21 cellular contexts compared by ENCODE assay signal in genomic region chr3:117171124-117171523, GRCh38.
DNase-seq lines count a peak whose midpoint lies in the region; ATAC-seq and TF ChIP-seq lines count a peak whose summit lies in the region.
"Had no signal": no experiment of that assay in that cellular context is flagged by ENCODE, and none has a peak within 500 bp of the region (broad histone marks: within the 10 kb centered on the region; RNA-seq: fewer than 3 reads in every experiment).

No MANE protein-coding gene starts in this region.

- no peaks in the 10 kb centered on the region for H3K36me3 ChIP-seq in BLaER1
- peaks cover 10% of the 10 kb centered on the region for H3K36me3 ChIP-seq in DOHH2 (ENCODE audit: control insufficient read depth, low read length)
- H3K36me3 ChIP-seq in SU-DHL-6 (ENCODE audit: low read length): no peaks in the 10 kb centered on the region
- no peaks in the 10 kb centered on the region for H3K36me3 ChIP-seq in neural cell (ENCODE audit: insufficient read depth, low read length)
- H3K36me3 ChIP-seq in prostate gland: no peaks in the 10 kb centered on the region

- peaks cover 11% of the 10 kb centered on the region for H3F3A ChIP-seq in DOHH2 (ENCODE audit: control insufficient read depth, insufficient read depth)
- no peaks in the 10 kb centered on the region for H3F3A ChIP-seq in SU-DHL-6 (ENCODE audit: insufficient read depth)
- no peaks in the 10 kb centered on the region for H3F3A ChIP-seq in neural cell (ENCODE audit: insufficient read depth, low read length, poor library complexity, severe bottlenecking)

- no peak for DNase-seq in naive thymus-derived CD8-positive, alpha-beta T cell
- DNase-seq in prostate gland (ENCODE audit: low spot score): no peak
- DNase-seq in T-helper 2 cell treated with Interferon-gamma antibody and Interleukin-4, amounts not matched to agents 5 μg/mL and 100 μg/mL, for 36 hours (ENCODE audit: low spot score): no peak
- no peak for DNase-seq in activated T-cell treated with anti-CD3 and anti-CD28 coated beads, Interleukin-2, amount 50 U/mL, for 72 hours
- DNase-seq: AML-193; CD4-positive, alpha-beta T cell; CD8-positive, alpha-beta T cell; DMS 273 treated with DMSO at 0.1 percent for 48 hours; DMS153; DMS53; DMS79; DND-41; GF-D8 had no signal

- TF ChIP-seq EP300 in neural cell (conservative IDR thresholded peaks at IDR 0.05; ENCODE audit: poor library complexity, severe bottlenecking): peak; percentile 89

- ATAC-seq in naive thymus-derived CD8-positive, alpha-beta T cell: no peak
- ATAC-seq in activated T-cell treated with anti-CD3 and anti-CD28 coated beads, Interleukin-2, amount 50 U/mL, for 72 hours (replicated peaks in 1 of 2): no peak
- ATAC-seq: A549; CD8-positive, alpha-beta T cell had no signal

- H3K9ac ChIP-seq in BLaER1 (no peak overlapping the region), SU-DHL-6 (ENCODE audit: low read length) (no peak overlapping the region), neural cell (ENCODE audit: low read length) (no peak overlapping the region)

- H3K9me2 ChIP-seq in DOHH2 (replicated peaks; ENCODE audit: control insufficient read depth, low read length) (no peaks in the 10 kb centered on the region), SU-DHL-6 (replicated peaks; ENCODE audit: insufficient read depth, low read length) (no peaks in the 10 kb centered on the region), neural cell (ENCODE audit: insufficient read depth, low read length) (no peaks in the 10 kb centered on the region)

- no peak overlapping the region for H3K4me3 Mint-ChIP-seq in naive thymus-derived CD8-positive, alpha-beta T cell
- H3K4me3 Mint-ChIP-seq in T-helper 2 cell treated with Interferon-gamma antibody and Interleukin-4, amounts not matched to agents 5 μg/mL and 100 μg/mL, for 36 hours: no peak overlapping the region
- H3K4me3 Mint-ChIP-seq in activated T-cell treated with anti-CD3 and anti-CD28 coated beads, Interleukin-2, amount 50 U/mL, for 72 hours: no peak overlapping the region
- H3K4me3 Mint-ChIP-seq: B cell; CD4-positive, alpha-beta T cell; CD8-positive, alpha-beta T cell had no signal

- H3K27ac Mint-ChIP-seq in naive thymus-derived CD8-positive, alpha-beta T cell: no peak overlapping the region
- H3K27ac Mint-ChIP-seq in T-helper 2 cell treated with Interferon-gamma antibody and Interleukin-4, amounts not matched to agents 5 μg/mL and 100 μg/mL, for 36 hours: no peak overlapping the region
- H3K27ac Mint-ChIP-seq in activated T-cell treated with anti-CD3 and anti-CD28 coated beads, Interleukin-2, amount 50 U/mL, for 72 hours: no peak overlapping the region
- H3K27ac Mint-ChIP-seq: B cell; CD4-positive, alpha-beta T cell; CD8-positive, alpha-beta T cell had no signal

- H3K79me2 ChIP-seq in DOHH2 (ENCODE audit: control insufficient read depth, low read length) (no peaks in the 10 kb centered on the region), SU-DHL-6 (ENCODE audit: insufficient read depth, low read length) (no peaks in the 10 kb centered on the region), neural cell (replicated peaks; ENCODE audit: insufficient read depth, low read length) (no peaks in the 10 kb centered on the region)

- no peaks in the 10 kb centered on the region for H3K9me3 ChIP-seq in BLaER1
- no peaks in the 10 kb centered on the region for H3K9me3 ChIP-seq in DOHH2 (ENCODE audit: control insufficient read depth, insufficient read depth, low read length)
- no peaks in the 10 kb centered on the region for H3K9me3 ChIP-seq in SU-DHL-6 (ENCODE audit: insufficient read depth, low read length)
- H3K9me3 ChIP-seq in neural cell (ENCODE audit: low read length): no peaks in the 10 kb centered on the region
- no peaks in the 10 kb centered on the region for H3K9me3 ChIP-seq in prostate gland
- H3K9me3 ChIP-seq: A549 had no signal

- H2AFZ ChIP-seq in SU-DHL-6 (ENCODE audit: low read depth, low read length, severe bottlenecking): no peak overlapping the region
- no peak overlapping the region for H2AFZ ChIP-seq in neural cell (ENCODE audit: low read depth, low read length)

- H3K27ac ChIP-seq in BLaER1 (peak overlapping the region; percentile 56), DOHH2 (ENCODE audit: low read depth, low read length) (peak overlapping the region; percentile 97), SU-DHL-6 (ENCODE audit: low read depth, low read length) (peak overlapping the region; percentile 72), neural cell (ENCODE audit: low read length) (peak overlapping the region; percentile 56), prostate gland (no peak overlapping the region)
- H3K27ac ChIP-seq: 22Rv1, A549, C4-2B had no signal

- H4K20me1 ChIP-seq in BLaER1: no peaks in the 10 kb centered on the region
- H4K20me1 ChIP-seq in DOHH2 (ENCODE audit: control insufficient read depth, insufficient read depth, low read depth, low read length): no peaks in the 10 kb centered on the region
- no peaks in the 10 kb centered on the region for H4K20me1 ChIP-seq in SU-DHL-6 (ENCODE audit: low read depth, low read length)
- H4K20me1 ChIP-seq in neural cell (ENCODE audit: insufficient read depth): no peaks in the 10 kb centered on the region

- peak overlapping the region; percentile 69 for H3K4me2 ChIP-seq in BLaER1
- peak overlapping the region; percentile 89 for H3K4me2 ChIP-seq in DOHH2 (ENCODE audit: low read length)
- H3K4me2 ChIP-seq in SU-DHL-6 (ENCODE audit: low read depth, low read length, poor library complexity, severe bottlenecking): peak overlapping the region; percentile 34
- H3K4me2 ChIP-seq in neural cell (ENCODE audit: low read length): no peak overlapping the region
- H3K4me2 ChIP-seq: A549 had no signal

- TF ChIP-seq CTCF in DOHH2 (IDR thresholded peaks at IDR 0.05; ENCODE audit: low read depth, low read length, poor library complexity, severe bottlenecking) (no peak), SU-DHL-6 (IDR thresholded peaks at IDR 0.05; ENCODE audit: insufficient read depth, low read length, poor library complexity, severe bottlenecking) (no peak), neural cell (IDR thresholded peaks at IDR 0.05; ENCODE audit: poor library complexity, severe bottlenecking) (no peak), prostate gland (IDR thresholded peaks at IDR 0.05) (no peak)

- POLR2A ChIA-PET in naive thymus-derived CD8-positive, alpha-beta T cell (lab: Charles Lee): no interaction called here

- no peaks in the 10 kb centered on the region for H3K36me3 Mint-ChIP-seq in naive thymus-derived CD8-positive, alpha-beta T cell
- H3K36me3 Mint-ChIP-seq in T-helper 2 cell treated with Interferon-gamma antibody and Interleukin-4, amounts not matched to agents 5 μg/mL and 100 μg/mL, for 36 hours (ENCODE audit: low read depth): no peaks in the 10 kb centered on the region
- H3K36me3 Mint-ChIP-seq in activated T-cell treated with anti-CD3 and anti-CD28 coated beads, Interleukin-2, amount 50 U/mL, for 72 hours (ENCODE audit: insufficient read depth in 2 of 2): no peaks in the 10 kb centered on the region
- H3K36me3 Mint-ChIP-seq: CD8-positive, alpha-beta T cell had no signal

- H3K4me1 Mint-ChIP-seq in naive thymus-derived CD8-positive, alpha-beta T cell: no peaks in the 10 kb centered on the region
- no peaks in the 10 kb centered on the region for H3K4me1 Mint-ChIP-seq in T-helper 2 cell treated with Interferon-gamma antibody and Interleukin-4, amounts not matched to agents 5 μg/mL and 100 μg/mL, for 36 hours (ENCODE audit: low read depth)
- H3K4me1 Mint-ChIP-seq in activated T-cell treated with anti-CD3 and anti-CD28 coated beads, Interleukin-2, amount 50 U/mL, for 72 hours (ENCODE audit: low read depth): no peaks in the 10 kb centered on the region

- H3K27me3 ChIP-seq in BLaER1: no peaks in the 10 kb centered on the region
- no peaks in the 10 kb centered on the region for H3K27me3 ChIP-seq in DOHH2 (ENCODE audit: control insufficient read depth, low read length)
- no peaks in the 10 kb centered on the region for H3K27me3 ChIP-seq in SU-DHL-6 (ENCODE audit: low read length)
- no peaks in the 10 kb centered on the region for H3K27me3 ChIP-seq in neural cell (ENCODE audit: insufficient read depth, low read depth, low read length)
- H3K27me3 ChIP-seq in prostate gland (replicated peaks; ENCODE audit: insufficient read depth): no peaks in the 10 kb centered on the region

- no peaks in the 10 kb centered on the region for H3K27me3 Mint-ChIP-seq in naive thymus-derived CD8-positive, alpha-beta T cell
- no peaks in the 10 kb centered on the region for H3K27me3 Mint-ChIP-seq in T-helper 2 cell treated with Interferon-gamma antibody and Interleukin-4, amounts not matched to agents 5 μg/mL and 100 μg/mL, for 36 hours (ENCODE audit: low read depth)
- no peaks in the 10 kb centered on the region for H3K27me3 Mint-ChIP-seq in activated T-cell treated with anti-CD3 and anti-CD28 coated beads, Interleukin-2, amount 50 U/mL, for 72 hours (ENCODE audit: low read depth)
- H3K27me3 Mint-ChIP-seq: B cell; CD4-positive, alpha-beta T cell had no signal

- peaks cover 42% of the 10 kb centered on the region for H3K4me1 ChIP-seq in BLaER1
- peaks cover 76% of the 10 kb centered on the region for H3K4me1 ChIP-seq in DOHH2 (ENCODE audit: control insufficient read depth, low read length)
- no peaks in the 10 kb centered on the region for H3K4me1 ChIP-seq in prostate gland (replicated peaks)
- H3K4me1 ChIP-seq: A549 had no signal

- no peak for TF ChIP-seq RAD21 in neural cell (conservative IDR thresholded peaks at IDR 0.05)

- intact Hi-C loops in prostate gland (cut with DNase I): no loop called here

- no peak for TF ChIP-seq POLR2A in prostate gland (IDR thresholded peaks at IDR 0.05)

- H3K4me3 ChIP-seq in BLaER1 (no peak overlapping the region), DOHH2 (ENCODE audit: low read length) (peak overlapping the region; percentile 67), SU-DHL-6 (ENCODE audit: insufficient read depth, low read length, poor library complexity, severe bottlenecking) (no peak overlapping the region), neural cell (ENCODE audit: low read length) (no peak overlapping the region), prostate gland (no peak overlapping the region)
- H3K4me3 ChIP-seq: A549 had no signal

- H3K9me3 Mint-ChIP-seq in naive thymus-derived CD8-positive, alpha-beta T cell: peaks cover 0 to 14% (median 2%) of the 10 kb centered on the region in 9 donors
- H3K9me3 Mint-ChIP-seq in T-helper 2 cell treated with Interferon-gamma antibody and Interleukin-4, amounts not matched to agents 5 μg/mL and 100 μg/mL, for 36 hours: no peaks in the 10 kb centered on the region
- peaks cover 0 to 4% of the 10 kb centered on the region in 2 donors for H3K9me3 Mint-ChIP-seq in activated T-cell treated with anti-CD3 and anti-CD28 coated beads, Interleukin-2, amount 50 U/mL, for 72 hours

Comparison
In these comparisons a context has a peak if more than half of its experiments do, and no peak if none do; other contexts are left out.
1. H3K27ac ChIP-seq: peak in BLaER1 (single experiment), DOHH2 (single experiment), SU-DHL-6 (single experiment) and neural cell (single experiment); none in prostate gland (0 of 2).